In the genomic region with DNA sequence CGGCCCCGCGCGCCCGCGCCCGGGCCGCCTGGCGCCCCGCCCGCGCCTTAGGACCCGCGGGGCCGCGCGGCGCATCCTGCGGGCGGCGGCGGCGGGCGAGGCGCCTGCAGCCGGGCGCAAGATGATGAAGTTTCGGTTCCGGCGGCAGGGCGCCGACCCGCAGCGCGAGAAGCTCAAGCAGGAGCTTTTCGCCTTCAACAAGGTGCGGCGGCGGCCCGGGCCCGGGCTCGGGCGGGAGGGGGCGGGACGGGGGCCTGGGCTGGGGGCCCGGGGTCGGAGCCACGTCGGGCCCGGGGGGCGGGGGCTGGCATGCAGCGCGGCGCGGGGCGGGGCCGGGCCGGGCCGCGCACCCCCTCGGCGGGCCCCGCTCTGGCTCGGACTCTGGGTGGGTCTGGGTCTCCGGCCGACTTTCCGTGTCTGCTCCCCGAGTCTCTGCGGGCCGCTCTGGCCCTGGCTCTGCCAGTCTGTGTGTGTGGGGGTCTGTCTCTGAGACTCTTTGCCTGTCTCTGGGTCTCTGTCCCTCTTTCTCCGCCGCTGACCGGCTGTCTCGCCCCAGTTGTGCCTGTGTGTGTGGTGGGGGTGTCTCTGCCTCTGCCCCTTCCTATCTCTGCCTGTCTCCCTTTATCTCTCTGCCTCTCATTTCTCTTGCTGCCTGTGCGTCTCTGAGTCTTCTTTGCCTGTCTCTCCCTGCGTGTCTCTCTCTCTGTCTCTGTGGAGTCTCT, we compare ENCODE assay signal across 8 cellular contexts. TPM values are rescaled to one million over a fixed set of nuclear protein-coding genes. Genes with fewer than 3 reads are reported as not detected.
A peak's percentile ranks its signal among the peaks of the same experiment; 100 is the strongest.
DNase-seq lines count a peak whose midpoint lies in the region; ATAC-seq and TF ChIP-seq lines count a peak whose summit lies in the region.

A gene (plus strand): TSS at position 74 of the 722 bp plus-strand sequence. CDS start 48 bp downstream, at position 122.

- peak within 1 kb of the TSS; percentile 73 for H3K27ac ChIP-seq in WERI-Rb-1
- H3K27ac ChIP-seq in trophoblast cell (ENCODE audit: low read depth, low read length): peak within 1 kb of the TSS; percentile 72

- peak; percentile 7 for ATAC-seq in HG03135 (IDR thresholded peaks at IDR 0.05; ENCODE audit: unreplicated experiment)

- H3K79me1 ChIP-seq in trophoblast cell (ENCODE audit: low read length): peaks cover 18% of the 10 kb centered on the region

- H3K4me3 Mint-ChIP-seq in activated CD4-positive, alpha-beta T cell treated with anti-CD3 and anti-CD28 coated beads, Interleukin-2, amount 10 ng/mL, durations not matched to agents 24 days and 14 days: peak within 1 kb of the TSS; percentile 99

- no CpG with 5 or more reads among the region's 76 CpGs for WGBS in trophoblast cell (ENCODE audit: extremely low coverage, insufficient coverage, insufficient read length)

- H3K79me2 ChIP-seq in trophoblast cell (ENCODE audit: control insufficient read depth, insufficient read depth, low read length, poor library complexity): peaks cover 10% of the 10 kb centered on the region

- H3K4me3 ChIP-seq in WERI-Rb-1 (ENCODE audit: low read depth, low read length): peak within 1 kb of the TSS; percentile 51
- peak within 1 kb of the TSS; percentile 88 to 91 for H3K4me3 ChIP-seq in foreskin fibroblast (ENCODE audit: low read depth in 1 of 2, low read length in 2 of 2)
- H3K4me3 ChIP-seq in trophoblast cell (ENCODE audit: low read depth, low read length): peak within 1 kb of the TSS; percentile 78

- H3K36me3 ChIP-seq in WERI-Rb-1 (no peaks in the 10 kb centered on the region), trophoblast cell (ENCODE audit: control insufficient read depth in 1 of 2, insufficient read depth in 2 of 2, low read length in 2 of 2) (no peaks in the 10 kb centered on the region)

- H3K27me3 ChIP-seq in WERI-Rb-1 (ENCODE audit: insufficient read depth, low read depth, severe bottlenecking): no peaks in the 10 kb centered on the region
- H3K27me3 ChIP-seq in trophoblast cell (ENCODE audit: insufficient read depth, low read length): no peaks in the 10 kb centered on the region

- H2BK120ac ChIP-seq in trophoblast cell (ENCODE audit: insufficient read depth, low read length, poor library complexity): peak within 1 kb of the TSS; percentile 84

- DNase-seq in activated CD4-positive, alpha-beta T cell treated with anti-CD3 and anti-CD28 coated beads, Interleukin-2, amount 10 ng/mL, durations not matched to agents 24 days and 14 days: no peak
- no peak for DNase-seq in activated CD4-positive, alpha-beta T cell treated with anti-CD3 and anti-CD28 coated beads, Interleukin-2, amount 50 U/mL, for 48 hours
- no peak for DNase-seq in WERI-Rb-1
- DNase-seq in foreskin fibroblast: peak in 1 of 2 donors; percentile 28
- DNase-seq in trophoblast cell: no peak
- no peak for DNase-seq in HuH-7 (ENCODE audit: low spot score)
- DNase-seq in NCI-H2029 treated with DMSO at 0.1 percent for 48 hours (lab: John Stamatoyannopoulos, UW): no peak

- H4K8ac ChIP-seq in trophoblast cell (ENCODE audit: low read depth, low read length): peak within 1 kb of the TSS; percentile 84

- peak within 1 kb of the TSS; percentile 64 for H3K18ac ChIP-seq in trophoblast cell (ENCODE audit: low read length)

- H3K27me3 Mint-ChIP-seq in activated CD4-positive, alpha-beta T cell treated with anti-CD3 and anti-CD28 coated beads, Interleukin-2, amount 10 ng/mL, durations not matched to agents 24 days and 14 days: peaks cover 2% of the 10 kb centered on the region

- peak within 1 kb of the TSS; percentile 76 for H3K4me2 ChIP-seq in trophoblast cell (ENCODE audit: low read length)

- peaks cover 3% of the 10 kb centered on the region for H3K36me3 Mint-ChIP-seq in activated CD4-positive, alpha-beta T cell treated with anti-CD3 and anti-CD28 coated beads, Interleukin-2, amount 10 ng/mL, durations not matched to agents 24 days and 14 days (ENCODE audit: low read depth)

- peak within 1 kb of the TSS; percentile 79 for H3K14ac ChIP-seq in trophoblast cell (ENCODE audit: low read length)

- H2AK5ac ChIP-seq in trophoblast cell (ENCODE audit: low read length): peak within 1 kb of the TSS; percentile 8

- intact Hi-C loops in activated CD4-positive, alpha-beta T cell treated with anti-CD3 and anti-CD28 coated beads, Interleukin-2, amount 10 ng/mL, durations not matched to agents 24 days and 14 days (cut with micrococcal nuclease): loop anchor here (1.0 to 5.0 kb wide), 3 partner anchors 35 to 83 kb away; a partner anchor contains a TSS

- H2AFZ ChIP-seq in trophoblast cell (ENCODE audit: insufficient read depth, low read length, poor library complexity): peak within 1 kb of the TSS; percentile 83

- peak within 1 kb of the TSS; percentile 89 for H3K27ac Mint-ChIP-seq in activated CD4-positive, alpha-beta T cell treated with anti-CD3 and anti-CD28 coated beads, Interleukin-2, amount 10 ng/mL, durations not matched to agents 24 days and 14 days

- peak within 1 kb of the TSS; percentile 86 for H4K12ac ChIP-seq in trophoblast cell (ENCODE audit: low read depth, low read length)

- no peaks in the 10 kb centered on the region for H3K9me3 ChIP-seq in WERI-Rb-1 (ENCODE audit: severe bottlenecking)
- no peaks in the 10 kb centered on the region for H3K9me3 ChIP-seq in trophoblast cell (ENCODE audit: insufficient read depth, low read depth, low read length)

- H3K4me1 Mint-ChIP-seq in activated CD4-positive, alpha-beta T cell treated with anti-CD3 and anti-CD28 coated beads, Interleukin-2, amount 10 ng/mL, durations not matched to agents 24 days and 14 days: peaks cover 19% of the 10 kb centered on the region

- peak within 1 kb of the TSS; percentile 4 for H3K23ac ChIP-seq in trophoblast cell (ENCODE audit: low read length)

- no peak for TF ChIP-seq CTCF in WERI-Rb-1 (IDR thresholded peaks at IDR 0.05; ENCODE audit: low read depth, low read length)
- no peak for TF ChIP-seq CTCF in foreskin fibroblast (IDR thresholded peaks at IDR 0.05; ENCODE audit: low read depth, low read length)

- H4K91ac ChIP-seq in trophoblast cell (ENCODE audit: low read depth, low read length): peak within 1 kb of the TSS; percentile 71

- peak within 1 kb of the TSS; percentile 44 for H2BK5ac ChIP-seq in trophoblast cell (ENCODE audit: low read depth, low read length, poor library complexity)

- H2BK12ac ChIP-seq in trophoblast cell (ENCODE audit: low read length): peak within 1 kb of the TSS; percentile 52

- H3K9me3 Mint-ChIP-seq in activated CD4-positive, alpha-beta T cell treated with anti-CD3 and anti-CD28 coated beads, Interleukin-2, amount 10 ng/mL, durations not matched to agents 24 days and 14 days: no peaks in the 10 kb centered on the region

- H3K4ac ChIP-seq in trophoblast cell (ENCODE audit: low read depth, low read length): peak within 1 kb of the TSS; percentile 87

- H3K4me1 ChIP-seq in trophoblast cell (ENCODE audit: control insufficient read depth in 1 of 2, insufficient read depth in 2 of 2, low read length in 2 of 2): peaks cover 16 to 22% of the 10 kb centered on the region in 2 experiments

- H3K9ac ChIP-seq in trophoblast cell (ENCODE audit: low read length): peak within 1 kb of the TSS; percentile 77

RNA-seq across cellular contexts. Expression of the gene that starts here (rescaled TPM):
- total RNA-seq in activated CD4-positive, alpha-beta T cell treated with anti-CD3 and anti-CD28 coated beads, Interleukin-2, amount 10 ng/mL, durations not matched to agents 24 days and 14 days: 23.1 and 23.5 TPM in 2 replicates
- polyA plus RNA-seq in trophoblast cell (2013): 21.5 and 21.7 TPM in 2 replicates
